ENCODE assay signal across 11 cellular contexts in genomic region chr2:113858764-113859163, GRCh38. TPM values are rescaled to one million over a fixed set of nuclear protein-coding genes. Genes with fewer than 3 reads are reported as not detected.
DNase-seq lines count a peak whose midpoint lies in the region; ATAC-seq, FAIRE-seq and TF ChIP-seq lines count a peak whose summit lies in the region.
"Had no signal": no experiment of that assay in that cellular context is flagged by ENCODE, and none has a peak within 500 bp of the region (broad histone marks: within the 10 kb centered on the region; RNA-seq: fewer than 3 reads in every experiment).

No MANE protein-coding gene starts in this region.

- H3K27me3 ChIP-seq in Karpas-422 (ENCODE audit: low read length) (no peaks in the 10 kb centered on the region), HepG2 (ENCODE audit: control insufficient read depth in 1 of 2, insufficient read depth in 2 of 2, low read length in 2 of 2) (no peaks in the 10 kb centered on the region)

- no peaks in the 10 kb centered on the region for H4K20me1 ChIP-seq in Karpas-422 (ENCODE audit: insufficient read depth, low read depth, low read length)
- H4K20me1 ChIP-seq in HepG2 (ENCODE audit: insufficient read depth, low read length), result no peaks in the 10 kb centered on the region

- in situ Hi-C loops in astrocyte of the spinal cord (cut with HindIII; ENCODE audit: low sequenced_read_pairs) (no loop called here), HepG2 (cut with HindIII; ENCODE audit: extremely low pct_ligation_motif_present, low pct_unique_long_range_greater_than_20kb) (no loop called here)

- H3K79me2 ChIP-seq in Karpas-422 (ENCODE audit: low read length) (no peaks in the 10 kb centered on the region), HepG2 (ENCODE audit: insufficient read depth, low read length) (no peaks in the 10 kb centered on the region)

- H3K9me2 ChIP-seq in Karpas-422 (replicated peaks; ENCODE audit: insufficient read depth, low read length), result no peaks in the 10 kb centered on the region

- no peak for TF ChIP-seq POLR2A in HepG2 (IDR thresholded peaks at IDR 0.05; ENCODE audit: insufficient read depth in 1 of 2, low read depth in 2 of 2, low read length in 2 of 2)

- TF ChIP-seq RAD21 in HepG2 (CRISPR knock-in tag; IDR thresholded peaks at IDR 0.05), result no peak

- POLR2A ChIA-PET in HepG2 (lab: Yijun Ruan, JAX), result no interaction called here

- intact Hi-C loops in HepG2 (cut with micrococcal nuclease; ENCODE audit: unreplicated experiment), result no loop called here

- CTCF ChIA-PET in HepG2 (lab: Yijun Ruan, JAX; ENCODE audit: low intra/inter-chr PET ratio, low total read pairs), result no interaction called here

- FAIRE-seq in HepG2 (lab: Jason Lieb, UNC), result no peak
- FAIRE-seq: D721Med, islet of Langerhans had no signal

- H3K9ac ChIP-seq in Karpas-422 (ENCODE audit: low read length) (peak overlapping the region; percentile 23), HepG2 (ENCODE audit: insufficient read depth, low read depth, low read length) (no peak overlapping the region)
- H3K9ac ChIP-seq: KMS-11 had no signal

- TF ChIP-seq CTCF in AG09309 (IDR thresholded peaks at IDR 0.05; ENCODE audit: control insufficient read depth, insufficient read depth, low read depth, low read length, missing control alignments) (no peak), astrocyte of the spinal cord (IDR thresholded peaks at IDR 0.05; ENCODE audit: low read depth, low read length) (no peak), HepG2 (CRISPR knock-in tag; IDR thresholded peaks at IDR 0.05) (no peak)

- WGBS in HepG2 (ENCODE audit: low lambda C conversion rate), result 48% methylated on average over 5 of the region's 5 CpGs

- H3K4me3 ChIP-seq in AG09309 (ENCODE audit: control insufficient read depth, low read depth, low read length) (no peak overlapping the region), Karpas-422 (ENCODE audit: low read length) (peak overlapping the region; percentile 22), astrocyte of the spinal cord (ENCODE audit: low read depth, low read length) (no peak overlapping the region), HepG2 (replicated peaks in 1 of 3; ENCODE audit: insufficient read depth in 1 of 3, low read depth in 2 of 3, low read length in 3 of 3) (no peak overlapping the region)

- H3K4me2 ChIP-seq in Karpas-422 (ENCODE audit: low read depth, low read length, poor library complexity, severe bottlenecking) (peak overlapping the region; percentile 65), HepG2 (ENCODE audit: low read depth, low read length) (no peak overlapping the region)
- H3K4me2 ChIP-seq: KMS-11 had no signal

- ATAC-seq in HepG2 (no peak), HG03135 (IDR thresholded peaks at IDR 0.05; ENCODE audit: unreplicated experiment) (no peak), HG02763 (IDR thresholded peaks at IDR 0.05; ENCODE audit: unreplicated experiment) (no peak)

- no peaks in the 10 kb centered on the region for H3K36me3 ChIP-seq in Karpas-422 (ENCODE audit: insufficient read depth, low read length)
- H3K36me3 ChIP-seq in HepG2 (replicated peaks in 1 of 2; ENCODE audit: control insufficient read depth in 1 of 2, insufficient read depth in 2 of 2, low read length in 2 of 2), result no peaks in the 10 kb centered on the region

- BruUV-seq in HepG2 (replicated peaks; lab: Mats Ljungman, UMichigan), result no TSS peak

- H2AFZ ChIP-seq in Karpas-422 (ENCODE audit: low read length), result no peak overlapping the region
- no peak overlapping the region for H2AFZ ChIP-seq in HepG2 (ENCODE audit: low read length)

- H3K27ac ChIP-seq in Karpas-422 (ENCODE audit: low read length) (peak overlapping the region; percentile 86), HepG2 (ENCODE audit: extremely low read length, insufficient read depth, low read length) (no peak overlapping the region)
- H3K27ac ChIP-seq: KMS-11 had no signal

- TF ChIP-seq EP300 in HepG2 (IDR thresholded peaks at IDR 0.05; ENCODE audit: low read depth in 2 of 2, low read length in 2 of 2), result no peak
- TF ChIP-seq EP300 in HepG2 (CRISPR knock-in tag; IDR thresholded peaks at IDR 0.05; ENCODE audit: borderline replicate concordance), result no peak

- H3K4me1 ChIP-seq in Karpas-422 (ENCODE audit: low read length) (peaks cover 84% of the 10 kb centered on the region), HepG2 (ENCODE audit: insufficient read depth, low read length) (no peaks in the 10 kb centered on the region)

- DNase-seq in AG09309 (ENCODE audit: low read depth) (peak; percentile 90), Karpas-422 (no peak), astrocyte of the spinal cord (ENCODE audit: low read depth, low spot score) (peak; percentile 86), HepG2 (ENCODE audit: low spot score) (no peak), NCI-H2171 treated with DMSO at 0.1 percent for 48 hours (lab: John Stamatoyannopoulos, UW) (no peak), occipital lobe (lab: John Stamatoyannopoulos, UW) (no peak)

- no peaks in the 10 kb centered on the region for H3K9me3 ChIP-seq in Karpas-422 (ENCODE audit: low read length)
- no peaks in the 10 kb centered on the region for H3K9me3 ChIP-seq in HepG2 (ENCODE audit: low read length)

TF ChIP-seq in HepG2, 621 proteins besides CTCF, POLR2A, EP300 and RAD21 (continues in another document):
- no peak for TF ChIP-seq HNF1B (CRISPR knock-in tag; IDR thresholded peaks at IDR 0.05)
- no peak for TF ChIP-seq TRIM24 (CRISPR knock-in tag; IDR thresholded peaks at IDR 0.05)
- no peak for TF ChIP-seq ZNF768 (CRISPR knock-in tag; IDR thresholded peaks at IDR 0.05)
- TF ChIP-seq FOSL2 (CRISPR knock-in tag; IDR thresholded peaks at IDR 0.05), result peak; percentile 40; the same call in 1 of the 2 replicates
- no peak for TF ChIP-seq ZNF317 (CRISPR knock-in tag; IDR thresholded peaks at IDR 0.05)
- TF ChIP-seq MAFF (IDR thresholded peaks at IDR 0.05; ENCODE audit: low read depth, low read length), result peak; percentile 53
- TF ChIP-seq PLSCR1 (CRISPR knock-in tag; IDR thresholded peaks at IDR 0.05; ENCODE audit: borderline replicate concordance), result no peak
- no peak for TF ChIP-seq ETS1 (CRISPR knock-in tag; IDR thresholded peaks at IDR 0.05)
- TF ChIP-seq ELF3 (CRISPR knock-in tag; IDR thresholded peaks at IDR 0.05), result no peak
- TF ChIP-seq SMC3 (IDR thresholded peaks at IDR 0.05; ENCODE audit: low read length), result no peak
- TF ChIP-seq KLF9 (CRISPR knock-in tag; IDR thresholded peaks at IDR 0.05; ENCODE audit: low read depth), result no peak

RNA-seq across cellular contexts. Expression of gene ACTR3, which starts 31.1 kb away (rescaled TPM):
- 223 and 259 TPM in 2 replicates for total RNA-seq in Karpas-422 (2014; rRNA removed; shearing (Covaris generic); ENCODE audit: low replicate concordance)
- total RNA-seq in HepG2 (2016; rRNA removed; fragmentation: Illumina TruSeq; extraction: Trizol) (225 and 321 TPM in 2 replicates), occipital lobe (155 TPM)
- total RNA-seq in HepG2 (2016; cell fraction: cytosol; rRNA removed; fragmentation: Illumina TruSeq; extraction: Trizol; ENCODE audit: low read depth), result 18.8 and 19.5 TPM in 2 replicates
- 228 and 315 TPM in 2 replicates for total RNA-seq in HepG2 (2016; cell fraction: insoluble cytoplasmic fraction; rRNA removed; fragmentation: Illumina TruSeq; extraction: Trizol)
- 52.2 and 56.6 TPM in 2 replicates for total RNA-seq in HepG2 (2016; cell fraction: membrane; rRNA removed; fragmentation: Illumina TruSeq; extraction: Trizol)
- 127 and 131 TPM in 2 replicates for total RNA-seq in HepG2 (2016; cell fraction: nucleus; rRNA removed; fragmentation: Illumina TruSeq; extraction: Trizol)
- polyA plus RNA-seq in HepG2 (2011; rRNA removed), result 97.1 and 123 TPM in 2 replicates
- polyA plus RNA-seq in HepG2 (2011; cell fraction: cytosol; rRNA removed), result 60.4 and 86.6 TPM in 2 replicates
- 31.1 and 37.9 TPM in 2 replicates for polyA plus RNA-seq in HepG2 (2011; cell fraction: nucleus; rRNA removed)
- polyA plus RNA-seq in HepG2 (2012), result 118 and 123 TPM in 2 replicates
- 12.9 and 14.5 TPM in 2 replicates for polyA plus RNA-seq in HepG2 (2016; cell fraction: cytosol; fragmentation: Illumina TruSeq; extraction: Trizol; ENCODE audit: low read depth)
- 250 and 264 TPM in 2 replicates for polyA plus RNA-seq in HepG2 (2016; cell fraction: insoluble cytoplasmic fraction; fragmentation: Illumina TruSeq; extraction: Trizol; ENCODE audit: low read depth)
- 26.5 and 26.8 TPM in 2 replicates for polyA plus RNA-seq in HepG2 (2016; cell fraction: membrane; fragmentation: Illumina TruSeq; extraction: Trizol; ENCODE audit: low read depth)
- 96.6 and 101 TPM in 2 replicates for polyA plus RNA-seq in HepG2 (2016; cell fraction: nucleus; fragmentation: Illumina TruSeq; extraction: Trizol; ENCODE audit: insufficient read depth, low read depth)
- polyA minus RNA-seq in HepG2 (2011; rRNA and poly(A)+ RNA removed; ENCODE audit: low replicate concordance), result 74.5 and 227 TPM in 2 replicates
- 198 and 203 TPM in 2 replicates for polyA minus RNA-seq in HepG2 (2011; cell fraction: cytosol; rRNA and poly(A)+ RNA removed)
- polyA minus RNA-seq in HepG2 (2011; cell fraction: nucleus; rRNA and poly(A)+ RNA removed), result 201 and 233 TPM in 2 replicates

Comparison
In these comparisons a context has a peak if more than half of its experiments do, and no peak if none do; other contexts are left out.
1. DNase-seq: peak in AG09309 (single experiment) and astrocyte of the spinal cord (single experiment); none in Karpas-422 (single experiment), HepG2 (single experiment), NCI-H2171 treated with DMSO at 0.1 percent for 48 hours (single experiment) and occipital lobe (single experiment).